ENCODE assay signal across 8 cellular contexts in the genomic region with DNA sequence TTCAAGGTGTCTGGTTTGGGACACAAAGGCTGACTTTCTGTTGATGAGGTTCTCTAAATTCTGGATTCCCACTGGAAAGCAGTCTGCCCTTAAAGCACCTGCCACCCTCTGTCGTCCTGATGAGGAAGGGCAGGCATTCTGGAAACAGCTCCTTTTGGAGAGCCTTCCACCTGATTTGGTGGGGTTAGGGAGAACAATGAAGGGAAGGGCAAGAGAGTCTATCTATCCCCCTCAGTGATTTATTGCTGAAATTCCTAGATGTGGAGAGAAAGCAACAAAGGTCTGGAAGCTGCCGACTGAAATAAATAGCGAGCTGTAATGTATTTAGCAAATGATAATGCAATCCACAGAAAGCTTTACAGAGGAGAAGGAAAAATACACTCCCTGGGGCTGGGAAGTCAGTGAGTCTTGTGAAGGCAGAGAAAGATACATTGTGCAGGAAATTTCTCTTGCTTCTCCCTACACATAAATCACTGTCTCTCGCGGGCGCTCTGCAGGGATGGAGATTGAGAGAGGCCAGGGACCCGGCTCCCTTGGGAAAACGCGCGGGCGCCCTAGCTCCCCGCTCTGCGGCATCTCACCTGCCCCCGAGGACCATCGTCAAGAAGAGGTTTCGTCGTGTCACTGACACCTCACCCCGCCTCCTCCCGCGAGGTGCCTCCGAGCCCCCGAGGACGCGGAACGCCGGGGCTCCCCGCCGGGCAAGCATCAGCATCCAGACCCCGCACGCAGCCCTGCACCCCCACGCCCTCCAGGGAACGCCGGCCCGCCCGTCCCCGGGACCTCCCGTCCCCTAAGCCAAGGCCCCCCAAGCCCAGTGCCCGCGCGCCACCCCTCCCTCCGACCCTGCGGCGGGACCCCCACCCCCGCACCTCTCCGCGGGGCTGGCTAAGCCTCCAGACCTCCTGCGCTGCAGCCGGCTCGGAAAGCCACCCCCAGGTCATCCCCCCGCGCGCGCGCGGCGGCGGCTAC. TPM values are rescaled to one million over a fixed set of nuclear protein-coding genes. Genes with fewer than 3 reads are reported as not detected.
DNase-seq lines count a peak whose midpoint lies in the region; ATAC-seq and TF ChIP-seq lines count a peak whose summit lies in the region.

No MANE protein-coding gene starts in this region.

- peak overlapping the region; percentile 100 for H2AFZ ChIP-seq in IMR-90 (replicated peaks; ENCODE audit: low read length, poor library complexity)

- no TSS peak for BruUV-seq in IMR-90 (replicated peaks; lab: Mats Ljungman, UMichigan)

- no peak overlapping the region for H3K14ac ChIP-seq in IMR-90 (replicated peaks; ENCODE audit: low read depth, low read length)

- no peaks in the 10 kb centered on the region for H3K9me3 ChIP-seq in IMR-90 (ENCODE audit: control insufficient read depth, insufficient read depth, low read length)

- no peak overlapping the region for H4K5ac ChIP-seq in IMR-90 (ENCODE audit: low read depth, low read length)

- no peak overlapping the region for H2BK5ac ChIP-seq in IMR-90 (ENCODE audit: low read depth, low read length, poor library complexity, severe bottlenecking)

- H2BK20ac ChIP-seq in IMR-90 (ENCODE audit: low read depth, low read length): no peak overlapping the region

- H3K4me2 ChIP-seq in IMR-90 (ENCODE audit: low read depth, low read length): peak overlapping the region; percentile 79

- no peak overlapping the region for H2AK5ac ChIP-seq in IMR-90 (ENCODE audit: low read depth, low read length)

- H3K9me1 ChIP-seq in IMR-90 (ENCODE audit: insufficient read depth, low read length): no peaks in the 10 kb centered on the region

- H3K9ac ChIP-seq in IMR-90 (ENCODE audit: low read depth, low read length): no peak overlapping the region

- peaks cover 27% of the 10 kb centered on the region for H3K27me3 ChIP-seq in IMR-90 (ENCODE audit: control insufficient read depth, insufficient read depth, low read length)

- no peak overlapping the region for H3K27ac ChIP-seq in IMR-90 (ENCODE audit: insufficient read depth, low read length)

- no peak overlapping the region for H4K8ac ChIP-seq in IMR-90 (ENCODE audit: low read depth in 2 of 2, low read length in 2 of 2)

- H3K36me3 ChIP-seq in IMR-90 (ENCODE audit: control insufficient read depth, insufficient read depth, low read length): no peaks in the 10 kb centered on the region

- no peak overlapping the region for H3K4ac ChIP-seq in IMR-90 (ENCODE audit: low read depth, low read length)

- no peaks in the 10 kb centered on the region for H3K4me1 ChIP-seq in IMR-90 (ENCODE audit: control insufficient read depth, insufficient read depth, low read length)

- ATAC-seq in IMR-90 (ENCODE audit: low read depth): no peak
- peak; percentile 42 for ATAC-seq in left lobe of liver
- ATAC-seq in HG03342 (IDR thresholded peaks at IDR 0.05; ENCODE audit: unreplicated experiment): no peak

- POLR2A ChIA-PET in IMR-90 (lab: Charles Lee; ENCODE audit: unreplicated experiment): no interaction called here

- no peak overlapping the region; the same call in 1 of the 2 replicates for H3K23ac ChIP-seq in IMR-90 (ENCODE audit: low read depth, low read length)

- dilution Hi-C loops in IMR-90 (cut with HindIII; ENCODE audit: low sequenced_read_pairs, unreplicated experiment): no loop called here

- H2BK120ac ChIP-seq in IMR-90 (ENCODE audit: low read depth, low read length): no peak overlapping the region

- H4K20me1 ChIP-seq in IMR-90 (ENCODE audit: insufficient read depth, low read length): no peaks in the 10 kb centered on the region

- CTCF ChIA-PET in IMR-90 (lab: Yijun Ruan, JAX): interaction anchor here (0.8 to 1.0 kb wide), 2 partner anchors 11 to 132 kb away, joined by 3 read pairs; no protein-coding TSS in a partner anchor

- 0 out of 2 replicates have a peak, but pooled peaks have one; percentile 13 for TF ChIP-seq CTCF in IMR-90 (conservative IDR thresholded peaks at IDR 0.05; ENCODE audit: low read depth, low read length)

- peak overlapping the region; percentile 61 for H3K4me3 ChIP-seq in IMR-90 (ENCODE audit: insufficient read depth, low read depth, low read length)

- H2BK15ac ChIP-seq in IMR-90 (ENCODE audit: low read depth, low read length): no peak overlapping the region

- H3K79me1 ChIP-seq in IMR-90 (ENCODE audit: low read depth in 1 of 2, low read length in 2 of 2): no peaks in the 10 kb centered on the region

- H2AK9ac ChIP-seq in IMR-90 (replicated peaks; ENCODE audit: low read depth, low read length, poor library complexity): no peak overlapping the region

- H4K91ac ChIP-seq in IMR-90 (ENCODE audit: insufficient read depth, low read depth, low read length): no peak overlapping the region

- H3K18ac ChIP-seq in IMR-90 (ENCODE audit: low read depth, low read length): no peak overlapping the region

- 2% methylated on average over 18 of the region's 57 CpGs; no CpG with 5 or more reads in 1 of the 2 experiments for WGBS in IMR-90 (ENCODE audit: extremely low coverage in 2 of 2, insufficient read length in 1 of 2), 2 experiments

- in situ Hi-C loops in IMR-90 (cut with MboI; ENCODE audit: low sequenced_read_pairs): no loop called here

- TF ChIP-seq POLR2A in IMR-90 (IDR thresholded peaks at IDR 0.05; ENCODE audit: low read depth, low read length): no peak

- peak; percentile 19; the same call in 1 of the 2 replicates for TF ChIP-seq RAD21 in IMR-90 (IDR thresholded peaks at IDR 0.05; ENCODE audit: low read length)

- peak; percentile 11 for DNase-seq in activated T-cell treated with anti-CD3 and anti-CD28 coated beads for 1 hour (ENCODE audit: low read depth)
- no peak for DNase-seq in activated T-cell treated with anti-CD3 and anti-CD28 coated beads, Interleukin-2, amount 50 U/mL, for 1 hour
- DNase-seq in IMR-90: peak; percentile 5
- peak; percentile 62 for DNase-seq in SK-N-DZ (ENCODE audit: low spot score)
- peak; percentile 17 to 73 for DNase-seq in cerebellar nuclear complex (lab: John Stamatoyannopoulos, UW)
- peak; percentile 58 for DNase-seq in left lobe of liver (ENCODE audit: low spot score)
- DNase-seq in stimulated activated CD4-positive, alpha-beta T cell treated with anti-CD3 and anti-CD28 coated beads, Interleukin-2, amount 100 ng/mL, for 4 hours (ENCODE audit: low read depth): peak; percentile 16

- no peak overlapping the region for H3K56ac ChIP-seq in IMR-90 (ENCODE audit: extremely low read depth, insufficient read depth, low read length)

- intact Hi-C loops in IMR-90 (cut with micrococcal nuclease): loop anchor here (2.0 to 5.0 kb wide), 2 partner anchors 130 to 139 kb away; no protein-coding TSS in a partner anchor

TF ChIP-seq in IMR-90, 13 proteins besides CTCF, POLR2A, EP300 and RAD21:
- no peak for TF ChIP-seq CEBPB (IDR thresholded peaks at IDR 0.05; ENCODE audit: low read depth, low read length)
- TF ChIP-seq SMC3 (IDR thresholded peaks at IDR 0.05; ENCODE audit: low read depth, low read length): 0 out of 2 replicates have a peak, but pooled peaks have one; percentile 11

RNA-seq across cellular contexts. Expression of a gene that starts 0.7 kb away (rescaled TPM):
- total RNA-seq in IMR-90 (2012; rRNA removed) (2.2 and 3.8 TPM in 2 replicates), left lobe of liver (5.3 TPM)
- polyA plus RNA-seq in IMR-90 (2012; rRNA removed): 1.2 and 1.4 TPM in 2 replicates
- polyA plus RNA-seq in IMR-90 (2012; cell fraction: cytosol; rRNA removed): 0.74 and 1.0 TPM in 2 replicates
- 0.65 and 2.6 TPM in 2 replicates for polyA plus RNA-seq in IMR-90 (2012; cell fraction: nucleus; rRNA removed; ENCODE audit: low replicate concordance)
- polyA plus RNA-seq in SK-N-DZ (2014; cell fraction: cytosol; rRNA removed): 20.4 and 31.2 TPM in 2 replicates
- 15.1 and 28.0 TPM in 2 replicates for polyA plus RNA-seq in SK-N-DZ (2014; cell fraction: nucleus; rRNA removed)
